In genomic region chr2:152500336-152500735, GRCh38 we compare ENCODE assay signal across 13 cellular contexts.
DNase-seq lines count a peak whose midpoint lies in the region; ATAC-seq, FAIRE-seq and TF ChIP-seq lines count a peak whose summit lies in the region.
"Had no signal": no experiment of that assay in that cellular context is flagged by ENCODE, and none has a peak within 500 bp of the region (broad histone marks: within the 10 kb centered on the region; RNA-seq: fewer than 3 reads in every experiment).

No MANE protein-coding gene starts in this region.

- H3K9ac ChIP-seq in mucosa of stomach (ENCODE audit: low read length): peak overlapping the region; percentile 22

- WGBS in thymus: 95% methylated on average over 12 of the region's 12 CpGs

- peak overlapping the region; percentile 6 for H3K27ac ChIP-seq in thymus (ENCODE audit: low read depth)
- H3K27ac ChIP-seq: neutrophil had no signal

- TF ChIP-seq CTCF in choroid plexus epithelial cell (conservative IDR thresholded peaks at IDR 0.05; ENCODE audit: low read depth, low read length) (peak; percentile 26), D721Med (IDR thresholded peaks at IDR 0.05; ENCODE audit: insufficient read depth, missing control alignments) (no peak)

- no peaks in the 10 kb centered on the region for H3K27me3 ChIP-seq in mucosa of stomach (ENCODE audit: control insufficient read depth, insufficient read depth, low read length)
- H3K27me3 ChIP-seq in thymus (ENCODE audit: control insufficient read depth, insufficient read depth): no peaks in the 10 kb centered on the region
- H3K27me3 ChIP-seq: neutrophil had no signal

- H3K4me1 ChIP-seq in mucosa of stomach (ENCODE audit: control insufficient read depth, insufficient read depth, low read length): peaks cover 10% of the 10 kb centered on the region
- no peaks in the 10 kb centered on the region for H3K4me1 ChIP-seq in thymus (ENCODE audit: control insufficient read depth, insufficient read depth, low read length)

- FAIRE-seq in D721Med (lab: Jason Lieb, UNC): no peak
- FAIRE-seq: frontal cortex, G401.6 had no signal

- H3K4me3 ChIP-seq in choroid plexus epithelial cell (ENCODE audit: low read depth, low read length) (no peak overlapping the region), mucosa of stomach (ENCODE audit: low read length) (no peak overlapping the region), thymus (ENCODE audit: low read length) (no peak overlapping the region)

- H3K9me3 ChIP-seq in mucosa of stomach (ENCODE audit: control insufficient read depth, low read length) (no peaks in the 10 kb centered on the region), thymus (ENCODE audit: control insufficient read depth) (no peaks in the 10 kb centered on the region)
- H3K9me3 ChIP-seq: neutrophil had no signal

- H3K36me3 ChIP-seq in mucosa of stomach (ENCODE audit: control insufficient read depth, insufficient read depth, low read length) (no peaks in the 10 kb centered on the region), thymus (ENCODE audit: control insufficient read depth, insufficient read depth) (no peaks in the 10 kb centered on the region)
- H3K36me3 ChIP-seq: neutrophil had no signal

- peak; percentile 12 for DNase-seq in NCI-H1694 (lab: John Stamatoyannopoulos, UW)
- no peak for DNase-seq in choroid plexus epithelial cell (ENCODE audit: low read depth)
- no peak for DNase-seq in stimulated activated naive CD8-positive, alpha-beta T cell treated with anti-CD3 and anti-CD28 coated beads, Interleukin-15, Interleukin-2, amounts not matched to agents 100 U/mL and 50 U/mL, for 24 hours
- no peak for DNase-seq in D721Med (ENCODE audit: insufficient read length, low spot score)
- DNase-seq in HT-29 (ENCODE audit: low spot score): no peak
- DNase-seq: activated B cell treated with CpG ODN at 0.5 μM for 24 hours; activated naive CD8-positive, alpha-beta T cell treated with anti-CD3 and anti-CD28 coated beads for 36 hours; effector CD4-positive, alpha-beta T cell had no signal

- ATAC-seq in stimulated activated naive CD8-positive, alpha-beta T cell treated with anti-CD3 and anti-CD28 coated beads, Interleukin-15, Interleukin-2, amounts not matched to agents 100 U/mL and 50 U/mL, for 24 hours: no peak
